ENCODE assay signal across 27 cellular contexts in genomic region chr3:188658606-188659005, GRCh38.
"Had no signal": no experiment of that assay in that cellular context is flagged by ENCODE, and none has a peak within 500 bp of the region (broad histone marks: within the 10 kb centered on the region; RNA-seq: fewer than 3 reads in every experiment).

No MANE protein-coding gene starts in this region.

- H3K27me3 ChIP-seq: colonic mucosa, foreskin keratinocyte, gastroesophageal sphincter, heart left ventricle, hepatocyte had no signal

- H3K4me3 ChIP-seq: colonic mucosa, gastroesophageal sphincter, heart left ventricle, hepatocyte, lower lobe of right lung had no signal

- DNase-seq: colonic mucosa; cortex of kidney; effector CD8-positive, alpha-beta T cell; effector memory CD8-positive, alpha-beta T cell; endodermal cell; erythroblast; foreskin keratinocyte; heart left ventricle; hypothalamus; immature natural killer cell; islet precursor cell; kidney; kidney glomerular epithelial cell; left colon; left ventricle myocardium superior; lower lobe of right lung; mesenchymal stem cell; midbrain; naive B cell; naive thymus-derived CD8-positive, alpha-beta T cell had no signal

- FAIRE-seq: endometrium, frontal cortex, kidney had no signal

- H3K27ac ChIP-seq: colonic mucosa, epithelial cell of prostate, foreskin keratinocyte, heart left ventricle, hepatocyte, lower lobe of right lung had no signal

- ATAC-seq: effector memory CD8-positive, alpha-beta T cell; esophagus mucosa; foreskin keratinocyte; gastroesophageal sphincter; heart left ventricle; left colon; left lobe of liver; left ventricle myocardium superior; lower lobe of right lung; naive thymus-derived CD8-positive, alpha-beta T cell had no signal

- H3K9me3 ChIP-seq: colonic mucosa, gastroesophageal sphincter, heart left ventricle, lower lobe of right lung had no signal

- H3K36me3 ChIP-seq: colonic mucosa, gastroesophageal sphincter, heart left ventricle, lower lobe of right lung had no signal

- H3K4me1 ChIP-seq: colonic mucosa, foreskin keratinocyte had no signal
